Comparison of ENCODE assay signal across 8 cellular contexts in the genomic region with DNA sequence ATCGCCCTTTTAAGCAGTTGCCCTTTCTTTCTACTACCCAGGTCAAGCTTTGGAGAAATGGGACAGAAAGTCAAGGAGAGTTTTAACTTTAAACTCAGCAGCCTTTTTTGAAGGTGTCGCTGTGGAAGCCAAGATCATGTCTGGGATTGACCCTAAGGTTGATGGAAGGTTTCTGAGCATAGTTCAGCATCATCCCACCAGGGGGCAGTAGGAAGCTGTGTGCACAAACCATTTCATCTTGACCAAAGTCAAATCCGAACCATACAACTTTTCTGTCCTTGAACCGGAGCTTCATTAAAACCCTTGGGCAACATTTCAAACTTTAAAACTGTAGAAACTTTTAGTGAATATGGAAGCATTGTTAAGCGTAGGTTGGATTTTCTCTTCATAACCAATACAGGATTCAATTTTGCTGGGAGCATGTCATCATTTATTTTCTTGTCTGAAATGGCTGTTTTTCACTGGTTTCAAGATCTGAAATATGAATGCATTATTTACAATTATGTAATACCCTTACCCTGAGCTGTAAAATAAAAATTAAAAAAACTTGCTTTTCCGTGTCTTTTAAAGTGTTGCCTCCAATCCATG.
A peak's percentile ranks its signal among the peaks of the same experiment; 100 is the strongest.
DNase-seq lines count a peak whose midpoint lies in the region; ATAC-seq and TF ChIP-seq lines count a peak whose summit lies in the region.

No MANE protein-coding gene starts in this region.

- H3K9me2 ChIP-seq in OCI-LY1 (ENCODE audit: low read depth, low read length), result no peaks in the 10 kb centered on the region

- H3K4me1 ChIP-seq in OCI-LY1 (ENCODE audit: insufficient read depth, low read length, severe bottlenecking) (no peaks in the 10 kb centered on the region), colonic mucosa (no peaks in the 10 kb centered on the region), liver (ENCODE audit: control insufficient read depth in 4 of 4, insufficient read depth in 4 of 4, low read length in 3 of 4) (no peaks in the 10 kb centered on the region), thyroid gland (peaks cover 7 to 10% of the 10 kb centered on the region in 2 donors)

- intact Hi-C loops in Right ventricle myocardium inferior (cut with DNase I), result loop anchor here (1.0 to 5.0 kb wide), 3 partner anchors 203 to 523 kb away; no protein-coding TSS in a partner anchor
- intact Hi-C loops in cardiac septum (cut with DNase I), result loop anchor here (1.0 to 5.0 kb wide), 3 partner anchors 203 to 523 kb away; no protein-coding TSS in a partner anchor
- intact Hi-C loops in colonic mucosa (cut with DNase I), result loop anchor here (2.0 to 10.0 kb wide), 4 partner anchors 202 to 560 kb away; no protein-coding TSS in a partner anchor
- intact Hi-C loops in thyroid gland (cut with DNase I), result loop anchor here (5.0 to 10.0 kb wide), 2 partner anchors 198 to 520 kb away; no protein-coding TSS in a partner anchor

- peak; percentile 89 to 92 for TF ChIP-seq RAD21 in liver (IDR thresholded peaks at IDR 0.05)

- peak; percentile 75 for TF ChIP-seq CTCF in OCI-LY1 (IDR thresholded peaks at IDR 0.05; ENCODE audit: low read length)
- peak; percentile 88 for TF ChIP-seq CTCF in colonic mucosa (IDR thresholded peaks at IDR 0.05)
- TF ChIP-seq CTCF in liver (IDR thresholded peaks at IDR 0.05; ENCODE audit: low read depth, low read length, missing input control), result peak; percentile 82
- TF ChIP-seq CTCF in thyroid gland (IDR thresholded peaks at IDR 0.05), result peak; percentile 81 to 97 (median 87)

- no peak overlapping the region for H2AFZ ChIP-seq in OCI-LY1 (ENCODE audit: low read length)

- H3K9ac ChIP-seq in OCI-LY1 (ENCODE audit: low read length) (no peak overlapping the region), colonic mucosa (ENCODE audit: low read depth in 2 of 2, low read length in 2 of 2) (no peak overlapping the region), liver (ENCODE audit: low read depth in 1 of 2, low read length in 2 of 2) (no peak overlapping the region)

- DNase-seq in Right ventricle myocardium inferior (ENCODE audit: missing footprints) (no peak), cardiac septum (ENCODE audit: low spot score) (no peak), colonic mucosa (peak; percentile 67), thyroid gland (peak; percentile 77 to 78), activated gamma-delta T cell treated with Interleukin-2 at 50 U/mL for 16 hours (no peak)

- no peak overlapping the region for H3K27ac ChIP-seq in OCI-LY1 (ENCODE audit: low read depth, low read length, poor library complexity, severe bottlenecking)
- no peak overlapping the region for H3K27ac ChIP-seq in colonic mucosa
- no peak overlapping the region for H3K27ac ChIP-seq in liver (ENCODE audit: low read depth in 1 of 2, low read length in 2 of 2)
- H3K27ac ChIP-seq in thyroid gland, result peak overlapping the region in 1 of 3 donors; percentile 43

- H3F3A ChIP-seq in OCI-LY1 (ENCODE audit: insufficient read depth, low read length), result no peaks in the 10 kb centered on the region

- no peaks in the 10 kb centered on the region for H3K79me2 ChIP-seq in OCI-LY1 (ENCODE audit: insufficient read depth, low read length)

- ATAC-seq in Right ventricle myocardium inferior (peak; percentile 80), HG02970 (IDR thresholded peaks at IDR 0.05; ENCODE audit: low FRiP score, unreplicated experiment) (peak; percentile 58)

- TF ChIP-seq POLR2A in thyroid gland (IDR thresholded peaks at IDR 0.05), result no peak

- H3K9me3 ChIP-seq in OCI-LY1 (ENCODE audit: low read length) (no peaks in the 10 kb centered on the region), colonic mucosa (no peaks in the 10 kb centered on the region), liver (ENCODE audit: control insufficient read depth in 4 of 4, low read length in 3 of 4) (no peaks in the 10 kb centered on the region), thyroid gland (no peaks in the 10 kb centered on the region)

- WGBS in liver, result 32% methylated on average over 6 of the region's 6 CpGs
- WGBS in thyroid gland, 2 donors, result 28 to 35% methylated on average over 6 of the region's 6 CpGs

- H3K4me3 ChIP-seq in OCI-LY1 (ENCODE audit: low read depth, low read length, poor library complexity, severe bottlenecking) (no peak overlapping the region), colonic mucosa (no peak overlapping the region), liver (ENCODE audit: low read depth in 1 of 3, low read length in 3 of 3) (no peak overlapping the region), thyroid gland (replicated peaks in 1 of 3) (no peak overlapping the region)

- no peak overlapping the region for H3K4me2 ChIP-seq in OCI-LY1 (ENCODE audit: low read length)

- H3K36me3 ChIP-seq in OCI-LY1 (ENCODE audit: insufficient read depth, low read length) (no peaks in the 10 kb centered on the region), colonic mucosa (no peaks in the 10 kb centered on the region), liver (ENCODE audit: control insufficient read depth in 4 of 4, insufficient read depth in 3 of 4, low read depth in 1 of 4, low read length in 3 of 4) (no peaks in the 10 kb centered on the region), thyroid gland (no peaks in the 10 kb centered on the region)

- H4K20me1 ChIP-seq in OCI-LY1 (ENCODE audit: insufficient read depth, low read length), result no peaks in the 10 kb centered on the region

- no peaks in the 10 kb centered on the region for H3K27me3 ChIP-seq in OCI-LY1 (ENCODE audit: insufficient read depth, low read length)
- no peaks in the 10 kb centered on the region for H3K27me3 ChIP-seq in colonic mucosa
- H3K27me3 ChIP-seq in liver (ENCODE audit: control insufficient read depth in 4 of 4, insufficient read depth in 4 of 4, low read length in 3 of 4), result no peaks in the 10 kb centered on the region
- H3K27me3 ChIP-seq in thyroid gland, result no peaks in the 10 kb centered on the region

TF ChIP-seq in liver, 16 proteins besides CTCF, POLR2A, EP300 and RAD21:
- TF ChIP-seq FOXA1 (IDR thresholded peaks at IDR 0.05) (no peak), GABPA (IDR thresholded peaks at IDR 0.05 in 1 of 2, conservative IDR thresholded peaks at IDR 0.05 in 1 of 2) (no peak), NR2F2 (IDR thresholded peaks at IDR 0.05) (peak; percentile 24)

Comparison
In these comparisons a context has a peak if more than half of its experiments do, and no peak if none do; other contexts are left out.
1. DNase-seq: peak in colonic mucosa (single experiment) and thyroid gland (2 of 2); none in Right ventricle myocardium inferior (single experiment), cardiac septum (single experiment) and activated gamma-delta T cell treated with Interleukin-2 at 50 U/mL for 16 hours (single experiment).
2. Peak in every context shown above with its lines, with median percentiles within 50 percentile points of each other: CTCF ChIP-seq.